8 cellular contexts compared by ENCODE assay signal in genomic region chr11:126317681-126318641, GRCh38.
DNase-seq lines count a peak whose midpoint lies in the region; ATAC-seq and TF ChIP-seq lines count a peak whose summit lies in the region.

No MANE protein-coding gene starts in this region.

- H3K9me3 ChIP-seq in RWPE2 (ENCODE audit: severe bottlenecking), result no peaks in the 10 kb centered on the region

- ATAC-seq in HG02938 (IDR thresholded peaks at IDR 0.05; ENCODE audit: unreplicated experiment) (peak; percentile 23), RWPE2 (ENCODE audit: low read depth) (peak; percentile 60), HG02885 (IDR thresholded peaks at IDR 0.05; ENCODE audit: poor library complexity, unreplicated experiment) (no peak)
- peak; percentile 65 for ATAC-seq in effector memory CD8-positive, alpha-beta T cell (replicated peaks)

- H3K4me1 Mint-ChIP-seq in activated T-cell treated with anti-CD3 and anti-CD28 coated beads, Interleukin-2, amount 50 U/mL, for 24 hours (ENCODE audit: low read depth), result peaks cover 38% of the 10 kb centered on the region
- H3K4me1 Mint-ChIP-seq in effector memory CD8-positive, alpha-beta T cell (ENCODE audit: low read depth in 2 of 2), result peaks cover 27 to 49% of the 10 kb centered on the region in 2 donors
- H3K4me1 Mint-ChIP-seq in nephron, result peaks cover 54% of the 10 kb centered on the region

- H3K27ac ChIP-seq in RWPE2 (ENCODE audit: poor library complexity, severe bottlenecking), result peak overlapping the region; percentile 94

- no peaks in the 10 kb centered on the region for H3K27me3 Mint-ChIP-seq in activated T-cell treated with anti-CD3 and anti-CD28 coated beads, Interleukin-2, amount 50 U/mL, for 24 hours
- no peaks in the 10 kb centered on the region for H3K27me3 Mint-ChIP-seq in effector memory CD8-positive, alpha-beta T cell
- H3K27me3 Mint-ChIP-seq in nephron (ENCODE audit: low read depth), result no peaks in the 10 kb centered on the region

- peaks cover 6% of the 10 kb centered on the region for H3K9me3 Mint-ChIP-seq in activated T-cell treated with anti-CD3 and anti-CD28 coated beads, Interleukin-2, amount 50 U/mL, for 24 hours
- H3K9me3 Mint-ChIP-seq in effector memory CD8-positive, alpha-beta T cell, result no peaks in the 10 kb centered on the region
- no peaks in the 10 kb centered on the region for H3K9me3 Mint-ChIP-seq in nephron

- H3K4me3 ChIP-seq in RWPE2 (ENCODE audit: severe bottlenecking), result no peak overlapping the region

- DNase-seq in activated T-cell treated with anti-CD3 and anti-CD28 coated beads, Interleukin-2, amount 50 U/mL, for 24 hours, result peak; percentile 48
- DNase-seq in activated T-cell treated with anti-CD3 and anti-CD28 coated beads for 4 hours (no peak), RWPE2 (ENCODE audit: low spot score) (peak; percentile 15), DMS153 (lab: John Stamatoyannopoulos, UW) (no peak)
- no peak for DNase-seq in effector memory CD8-positive, alpha-beta T cell

- H3K36me3 Mint-ChIP-seq in activated T-cell treated with anti-CD3 and anti-CD28 coated beads, Interleukin-2, amount 50 U/mL, for 24 hours (ENCODE audit: low read depth), result peaks cover 52% of the 10 kb centered on the region
- peaks cover 19% of the 10 kb centered on the region for H3K36me3 Mint-ChIP-seq in effector memory CD8-positive, alpha-beta T cell (ENCODE audit: insufficient read depth)
- H3K36me3 Mint-ChIP-seq in nephron (ENCODE audit: low read depth), result peaks cover 23% of the 10 kb centered on the region

- H3K27me3 ChIP-seq in RWPE2 (ENCODE audit: insufficient read depth, poor library complexity, severe bottlenecking), result no peaks in the 10 kb centered on the region

- H3K4me3 Mint-ChIP-seq in activated T-cell treated with anti-CD3 and anti-CD28 coated beads, Interleukin-2, amount 50 U/mL, for 24 hours, result peak overlapping the region; percentile 28
- peak overlapping the region; percentile 63 to 70 for H3K4me3 Mint-ChIP-seq in effector memory CD8-positive, alpha-beta T cell
- peak overlapping the region in 2 of 3 experiments; percentile 13 to 26 for H3K4me3 Mint-ChIP-seq in nephron

- H3K27ac Mint-ChIP-seq in activated T-cell treated with anti-CD3 and anti-CD28 coated beads, Interleukin-2, amount 50 U/mL, for 24 hours, result peak overlapping the region; percentile 91
- peak overlapping the region; percentile 91 to 94 for H3K27ac Mint-ChIP-seq in effector memory CD8-positive, alpha-beta T cell
- H3K27ac Mint-ChIP-seq in nephron, result peak overlapping the region; percentile 87 to 97 (median 94)

- TF ChIP-seq CTCF in RWPE2 (IDR thresholded peaks at IDR 0.05; ENCODE audit: poor library complexity, severe bottlenecking), result no peak
- TF ChIP-seq CTCF in nephron (IDR thresholded peaks at IDR 0.05; ENCODE audit: unreplicated experiment in 3 of 3), result no peak

- peaks cover 29% of the 10 kb centered on the region for H3K4me1 ChIP-seq in RWPE2 (ENCODE audit: insufficient read depth, poor library complexity, severe bottlenecking)

- H3K36me3 ChIP-seq in RWPE2 (ENCODE audit: low read depth), result peaks cover 6% of the 10 kb centered on the region; the same call in 1 of the 2 replicates

Comparison
In these comparisons a context has a peak if more than half of its experiments do, and no peak if none do; other contexts are left out.
1. DNase-seq: peak in activated T-cell treated with anti-CD3 and anti-CD28 coated beads, Interleukin-2, amount 50 U/mL, for 24 hours (single experiment) and RWPE2 (single experiment); none in activated T-cell treated with anti-CD3 and anti-CD28 coated beads for 4 hours (single experiment), effector memory CD8-positive, alpha-beta T cell (0 of 3) and DMS153 (single experiment).
2. Peak in every context shown above with its lines, with median percentiles within 50 percentile points of each other: H3K27ac Mint-ChIP-seq and H3K4me3 Mint-ChIP-seq.